Comparison of ENCODE assay signal across 8 cellular contexts in the genomic region with DNA sequence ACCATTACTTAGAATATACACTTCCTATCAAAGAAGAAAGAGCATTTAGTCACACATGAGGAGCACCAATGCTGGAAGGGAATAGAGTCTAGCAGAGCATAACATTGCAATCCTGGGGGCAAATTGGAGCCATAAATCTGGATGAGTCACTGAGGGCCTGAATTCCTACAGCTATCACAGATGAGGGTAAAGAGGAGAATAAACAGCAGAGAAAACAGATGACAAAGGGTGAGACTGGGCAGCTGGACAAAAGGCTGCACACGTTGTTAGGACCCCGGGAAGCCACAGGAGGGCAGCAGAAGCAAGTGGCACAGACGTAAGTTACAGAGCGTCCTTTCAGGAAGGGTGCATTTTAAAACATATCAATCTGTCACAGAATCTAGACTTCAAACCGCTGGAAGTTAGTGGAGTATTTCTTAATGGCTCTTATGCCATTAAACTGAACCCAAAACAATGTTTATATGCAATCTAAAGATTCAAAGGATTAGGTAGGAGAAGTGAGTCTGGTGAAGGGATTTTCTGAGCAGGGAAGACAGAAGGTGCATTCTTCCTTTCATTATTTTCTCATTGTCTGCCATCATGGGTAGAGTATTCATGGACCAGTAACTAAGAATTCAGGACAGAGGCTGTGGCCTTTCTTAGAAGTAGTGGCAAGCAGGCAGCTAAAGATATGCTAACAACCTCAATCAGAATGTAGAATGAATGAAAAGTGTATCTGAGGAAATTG.
DNase-seq lines count a peak whose midpoint lies in the region; ATAC-seq and TF ChIP-seq lines count a peak whose summit lies in the region.

No MANE protein-coding gene starts in this region.

- no peak overlapping the region for H3K4me3 ChIP-seq in sigmoid colon

- no peak for TF ChIP-seq EP300 in sigmoid colon (IDR thresholded peaks at IDR 0.05)

- intact Hi-C loops in sigmoid colon (cut with DNase I): loop anchor here (10.0 kb wide), 1 partner anchor 394 kb away; a partner anchor contains a TSS

- no peak overlapping the region for H3K27ac ChIP-seq in sigmoid colon

- no peak for TF ChIP-seq POLR2A in sigmoid colon (IDR thresholded peaks at IDR 0.05)

- ATAC-seq in GM21529 (IDR thresholded peaks at IDR 0.05; ENCODE audit: unreplicated experiment): peak; percentile 95

- WGBS in sigmoid colon, 2 donors: 1 to 3% methylated on average over 5 of the region's 5 CpGs

- no peaks in the 10 kb centered on the region for H3K27me3 ChIP-seq in sigmoid colon

- H3K9me3 ChIP-seq in sigmoid colon: no peaks in the 10 kb centered on the region

- TF ChIP-seq CTCF in sigmoid colon (IDR thresholded peaks at IDR 0.05): peak in 3 of 4 experiments; percentile 48 to 78 (median 57)

- DNase-seq in GDM1 (lab: John Stamatoyannopoulos, UW) (peak; percentile 31), HS-27A (ENCODE audit: low read depth) (peak; percentile 76), NCI-H82 treated with DMSO at 0.1 percent for 48 hours (lab: John Stamatoyannopoulos, UW; ENCODE audit: unreplicated experiment) (peak; percentile 69), amniotic stem cell (lab: John Stamatoyannopoulos, UW) (peak; percentile 81), hepatic stellate cell (ENCODE audit: low spot score) (peak; percentile 64), sigmoid colon (peak; percentile 70), NCI-H1048 (lab: John Stamatoyannopoulos, UW) (no peak)

- no peaks in the 10 kb centered on the region for H3K36me3 ChIP-seq in sigmoid colon

- peaks cover 0 to 10% (median 5%) of the 10 kb centered on the region in 4 donors for H3K4me1 ChIP-seq in sigmoid colon
